Comparison of ENCODE assay signal across 10 cellular contexts in genomic region chr5:65062684-65063083, GRCh38.
DNase-seq lines count a peak whose midpoint lies in the region; ATAC-seq and TF ChIP-seq lines count a peak whose summit lies in the region.
"Had no signal": no experiment of that assay in that cellular context is flagged by ENCODE, and none has a peak within 500 bp of the region (broad histone marks: within the 10 kb centered on the region; RNA-seq: fewer than 3 reads in every experiment).

No MANE protein-coding gene starts in this region.

- intact Hi-C loops in body of pancreas (cut with DNase I): no loop called here

- H3K36me3 Mint-ChIP-seq in activated naive CD8-positive, alpha-beta T cell treated with anti-CD3 and anti-CD28 coated beads, Interleukin-2, amount 50 U/mL, for 24 hours (ENCODE audit: low read depth): peaks cover 1% of the 10 kb centered on the region
- no peaks in the 10 kb centered on the region for H3K36me3 Mint-ChIP-seq in activated naive CD8-positive, alpha-beta T cell treated with anti-CD3 and anti-CD28 coated beads for 36 hours
- no peaks in the 10 kb centered on the region for H3K36me3 Mint-ChIP-seq in activated T-helper 17 cell treated with anti-CD3 and anti-CD28 coated beads, Interleukin-2, amount 50 U/mL, for 72 hours (ENCODE audit: low read depth)

- peaks cover 2% of the 10 kb centered on the region for H3K27me3 Mint-ChIP-seq in activated naive CD8-positive, alpha-beta T cell treated with anti-CD3 and anti-CD28 coated beads, Interleukin-2, amount 50 U/mL, for 24 hours
- no peaks in the 10 kb centered on the region for H3K27me3 Mint-ChIP-seq in activated naive CD8-positive, alpha-beta T cell treated with anti-CD3 and anti-CD28 coated beads for 36 hours
- peaks cover 16% of the 10 kb centered on the region for H3K27me3 Mint-ChIP-seq in activated T-helper 17 cell treated with anti-CD3 and anti-CD28 coated beads, Interleukin-2, amount 50 U/mL, for 72 hours

- H3K4me1 ChIP-seq in body of pancreas: no peaks in the 10 kb centered on the region

- H3K4me1 Mint-ChIP-seq in activated naive CD8-positive, alpha-beta T cell treated with anti-CD3 and anti-CD28 coated beads, Interleukin-2, amount 50 U/mL, for 24 hours: peaks cover 7% of the 10 kb centered on the region
- peaks cover 2% of the 10 kb centered on the region for H3K4me1 Mint-ChIP-seq in activated naive CD8-positive, alpha-beta T cell treated with anti-CD3 and anti-CD28 coated beads for 36 hours
- no peaks in the 10 kb centered on the region for H3K4me1 Mint-ChIP-seq in activated T-helper 17 cell treated with anti-CD3 and anti-CD28 coated beads, Interleukin-2, amount 50 U/mL, for 72 hours

- WGBS in body of pancreas, 2 donors: 40 to 41% methylated on average over 5 of the region's 5 CpGs

- H3K27ac Mint-ChIP-seq in activated naive CD8-positive, alpha-beta T cell treated with anti-CD3 and anti-CD28 coated beads, Interleukin-2, amount 50 U/mL, for 24 hours: peak overlapping the region; percentile 41
- H3K27ac Mint-ChIP-seq in activated naive CD8-positive, alpha-beta T cell treated with anti-CD3 and anti-CD28 coated beads for 36 hours: no peak overlapping the region
- H3K27ac Mint-ChIP-seq in activated T-helper 17 cell treated with anti-CD3 and anti-CD28 coated beads, Interleukin-2, amount 50 U/mL, for 72 hours: no peak overlapping the region

- DNase-seq in activated naive CD8-positive, alpha-beta T cell treated with anti-CD3 and anti-CD28 coated beads, Interleukin-2, amount 50 U/mL, for 24 hours: no peak
- no peak for DNase-seq in activated naive CD8-positive, alpha-beta T cell treated with anti-CD3 and anti-CD28 coated beads for 36 hours
- DNase-seq in body of pancreas: peak in 3 of 4 donors; percentile 9 to 36 (median 21)
- peak; percentile 70 for DNase-seq in kidney epithelial cell (ENCODE audit: low read depth)
- no peak for DNase-seq in RPMI8226

- TF ChIP-seq POLR2A in body of pancreas (IDR thresholded peaks at IDR 0.05): no peak

- no peak for ATAC-seq in activated naive CD8-positive, alpha-beta T cell treated with anti-CD3 and anti-CD28 coated beads, Interleukin-2, amount 50 U/mL, for 24 hours
- ATAC-seq in body of pancreas: peak; percentile 52
- ATAC-seq in activated T-helper 17 cell treated with anti-CD3 and anti-CD28 coated beads, Interleukin-2, amount 50 U/mL, for 72 hours (replicated peaks): no peak
- ATAC-seq in GM21737 (IDR thresholded peaks at IDR 0.05; ENCODE audit: unreplicated experiment): no peak
- ATAC-seq in HG02973 (IDR thresholded peaks at IDR 0.05; ENCODE audit: unreplicated experiment): no peak

- H3K4me3 Mint-ChIP-seq in activated naive CD8-positive, alpha-beta T cell treated with anti-CD3 and anti-CD28 coated beads, Interleukin-2, amount 50 U/mL, for 24 hours: no peak overlapping the region
- no peak overlapping the region for H3K4me3 Mint-ChIP-seq in activated naive CD8-positive, alpha-beta T cell treated with anti-CD3 and anti-CD28 coated beads for 36 hours
- no peak overlapping the region for H3K4me3 Mint-ChIP-seq in activated T-helper 17 cell treated with anti-CD3 and anti-CD28 coated beads, Interleukin-2, amount 50 U/mL, for 72 hours

- H3K4me3 ChIP-seq in body of pancreas: no peak overlapping the region
- no peak overlapping the region for H3K4me3 ChIP-seq in kidney epithelial cell (ENCODE audit: low read depth, low read length)

- no peaks in the 10 kb centered on the region for H3K9me3 ChIP-seq in body of pancreas

- H3K36me3 ChIP-seq in body of pancreas (replicated peaks in 1 of 2; ENCODE audit: insufficient read depth in 1 of 2, low read depth in 2 of 2): no peaks in the 10 kb centered on the region
- no peaks in the 10 kb centered on the region for H3K36me3 ChIP-seq in kidney epithelial cell (ENCODE audit: control insufficient read depth, insufficient read depth, low read length)

- no peaks in the 10 kb centered on the region for H3K9me3 Mint-ChIP-seq in activated naive CD8-positive, alpha-beta T cell treated with anti-CD3 and anti-CD28 coated beads, Interleukin-2, amount 50 U/mL, for 24 hours
- H3K9me3 Mint-ChIP-seq in activated naive CD8-positive, alpha-beta T cell treated with anti-CD3 and anti-CD28 coated beads for 36 hours: no peaks in the 10 kb centered on the region
- no peaks in the 10 kb centered on the region for H3K9me3 Mint-ChIP-seq in activated T-helper 17 cell treated with anti-CD3 and anti-CD28 coated beads, Interleukin-2, amount 50 U/mL, for 72 hours

- H3K27ac ChIP-seq in body of pancreas: peak overlapping the region in 1 of 4 donors; percentile 6
- H3K27ac ChIP-seq: C4-2B, VCaP had no signal

- TF ChIP-seq CTCF in body of pancreas (IDR thresholded peaks at IDR 0.05) (no peak), kidney epithelial cell (IDR thresholded peaks at IDR 0.05; ENCODE audit: insufficient read depth, low read length, poor library complexity, severe bottlenecking) (no peak)

- H3K27me3 ChIP-seq in body of pancreas: no peaks in the 10 kb centered on the region
- no peaks in the 10 kb centered on the region for H3K27me3 ChIP-seq in kidney epithelial cell (ENCODE audit: control insufficient read depth, insufficient read depth, low read length)

Comparison
In these comparisons a context has a peak if more than half of its experiments do, and no peak if none do; other contexts are left out.
1. DNase-seq: peak in body of pancreas (3 of 4) and kidney epithelial cell (single experiment); none in activated naive CD8-positive, alpha-beta T cell treated with anti-CD3 and anti-CD28 coated beads, Interleukin-2, amount 50 U/mL, for 24 hours (single experiment), activated naive CD8-positive, alpha-beta T cell treated with anti-CD3 and anti-CD28 coated beads for 36 hours (single experiment) and RPMI8226 (single experiment).